30 cellular contexts compared by ENCODE assay signal in genomic region chr22:48907591-48907990, GRCh38.
"Had no signal": no experiment of that assay in that cellular context is flagged by ENCODE, and none has a peak within 500 bp of the region (broad histone marks: within the 10 kb centered on the region; RNA-seq: fewer than 3 reads in every experiment).

No MANE protein-coding gene starts in this region.

- H3K4me2 ChIP-seq: neural progenitor cell had no signal

- ATAC-seq: foreskin keratinocyte; gastroesophageal sphincter; heart left ventricle; left colon; mucosa of descending colon; naive thymus-derived CD4-positive, alpha-beta T cell; psoas muscle; right cardiac atrium; stimulated activated naive B cell treated with anti-CD40 and anti-IgM and Interleukin-4, amounts not matched to agents 10 μg/mL and 1 μg/mL and 100 μg/mL, for 72 hours had no signal

- H3K27ac Mint-ChIP-seq: memory B cell; mesothelial cell of epicardium; nephron; neural progenitor cell; stimulated activated naive B cell treated with anti-CD40 and anti-IgM and Interleukin-4, amounts not matched to agents 10 μg/mL and 1 μg/mL and 100 μg/mL, for 72 hours had no signal

- FAIRE-seq: colon, endothelial cell of umbilical vein, islet of Langerhans, small intestine had no signal

- H2AFZ ChIP-seq: neural progenitor cell had no signal

- H3K9me3 ChIP-seq: esophagus muscularis mucosa, gastroesophageal sphincter, heart left ventricle, mucosa of descending colon, psoas muscle, stomach, thyroid gland, uterus had no signal

- H3K4me1 ChIP-seq: esophagus muscularis mucosa, foreskin keratinocyte, gastroesophageal sphincter, heart left ventricle, neural progenitor cell, psoas muscle, stomach, thyroid gland, uterus had no signal

- H3K4me3 Mint-ChIP-seq: memory B cell; mesothelial cell of epicardium; naive thymus-derived CD4-positive, alpha-beta T cell; nephron; neural progenitor cell; stimulated activated naive B cell treated with anti-CD40 and anti-IgM and Interleukin-4, amounts not matched to agents 10 μg/mL and 1 μg/mL and 100 μg/mL, for 72 hours had no signal

- H3K9ac ChIP-seq: neural progenitor cell had no signal

- DNase-seq: central memory CD4-positive, alpha-beta T cell; dermis blood vessel endothelial cell; effector memory CD4-positive, alpha-beta T cell; foreskin keratinocyte; hippocampal formation; kidney glomerular epithelial cell; left colon; mucosa of descending colon; naive thymus-derived CD4-positive, alpha-beta T cell; psoas muscle; right cardiac atrium; small intestine; stimulated activated CD4-positive, alpha-beta T cell treated with anti-CD3 and anti-CD28 coated beads, Interleukin-15, amount 100 ng/mL, for 24 hours; stimulated activated CD4-positive, alpha-beta T cell treated with anti-CD3 and anti-CD28 coated beads, Interleukin-2, amount 100 ng/mL, for 48 hours; stimulated activated naive B cell treated with anti-CD40 and anti-IgM and Interleukin-4, amounts not matched to agents 10 μg/mL and 1 μg/mL and 100 μg/mL, for 72 hours; stomach; thyroid gland; trophoblast cell; uterus had no signal

- H3K9me3 Mint-ChIP-seq: memory B cell; mesothelial cell of epicardium; nephron; neural progenitor cell; stimulated activated naive B cell treated with anti-CD40 and anti-IgM and Interleukin-4, amounts not matched to agents 10 μg/mL and 1 μg/mL and 100 μg/mL, for 72 hours had no signal

- H3K36me3 Mint-ChIP-seq: memory B cell; mesothelial cell of epicardium; naive thymus-derived CD4-positive, alpha-beta T cell; neural progenitor cell; stimulated activated naive B cell treated with anti-CD40 and anti-IgM and Interleukin-4, amounts not matched to agents 10 μg/mL and 1 μg/mL and 100 μg/mL, for 72 hours had no signal

- H3K27me3 ChIP-seq: foreskin keratinocyte, neural progenitor cell, thyroid gland, uterus had no signal

- H3K36me3 ChIP-seq: esophagus muscularis mucosa, gastroesophageal sphincter, heart left ventricle, neural progenitor cell, stomach, thyroid gland, uterus had no signal

- H3K4me3 ChIP-seq: esophagus muscularis mucosa, gastroesophageal sphincter, heart left ventricle, lung, mucosa of descending colon, neural progenitor cell, psoas muscle, stomach, thyroid gland, uterus had no signal

- H3K4me1 Mint-ChIP-seq: memory B cell; mesothelial cell of epicardium; nephron; stimulated activated naive B cell treated with anti-CD40 and anti-IgM and Interleukin-4, amounts not matched to agents 10 μg/mL and 1 μg/mL and 100 μg/mL, for 72 hours had no signal

- H3K27ac ChIP-seq: esophagus muscularis mucosa, foreskin keratinocyte, gastroesophageal sphincter, heart left ventricle, neural progenitor cell, psoas muscle, stomach, thyroid gland, uterus had no signal
